1 cellular context compared by ENCODE assay signal in genomic region chr16:27181020-27181419, GRCh38.
TF ChIP-seq lines count a peak whose summit lies in the region.

No MANE protein-coding gene starts in this region.

TF ChIP-seq in SK-N-SH, 30 proteins besides CTCF, POLR2A, EP300 and RAD21 (continued from another document):
- TF ChIP-seq PBX3 (IDR thresholded peaks at IDR 0.05) (no peak), USF1 (IDR thresholded peaks at IDR 0.05; ENCODE audit: borderline replicate concordance, low read depth) (no peak), REST (IDR thresholded peaks at IDR 0.05; ENCODE audit: low read depth, low read length) (no peak), RFX5 (IDR thresholded peaks at IDR 0.05; ENCODE audit: low read length) (no peak), MXI1 (IDR thresholded peaks at IDR 0.05; ENCODE audit: low read depth, low read length) (no peak), TEAD4 (IDR thresholded peaks at IDR 0.05; ENCODE audit: borderline replicate concordance, insufficient read depth) (no peak), MEF2A (IDR thresholded peaks at IDR 0.05; ENCODE audit: borderline replicate concordance, low read depth) (no peak)
